ENCODE assay signal across 8 cellular contexts in the genomic region with DNA sequence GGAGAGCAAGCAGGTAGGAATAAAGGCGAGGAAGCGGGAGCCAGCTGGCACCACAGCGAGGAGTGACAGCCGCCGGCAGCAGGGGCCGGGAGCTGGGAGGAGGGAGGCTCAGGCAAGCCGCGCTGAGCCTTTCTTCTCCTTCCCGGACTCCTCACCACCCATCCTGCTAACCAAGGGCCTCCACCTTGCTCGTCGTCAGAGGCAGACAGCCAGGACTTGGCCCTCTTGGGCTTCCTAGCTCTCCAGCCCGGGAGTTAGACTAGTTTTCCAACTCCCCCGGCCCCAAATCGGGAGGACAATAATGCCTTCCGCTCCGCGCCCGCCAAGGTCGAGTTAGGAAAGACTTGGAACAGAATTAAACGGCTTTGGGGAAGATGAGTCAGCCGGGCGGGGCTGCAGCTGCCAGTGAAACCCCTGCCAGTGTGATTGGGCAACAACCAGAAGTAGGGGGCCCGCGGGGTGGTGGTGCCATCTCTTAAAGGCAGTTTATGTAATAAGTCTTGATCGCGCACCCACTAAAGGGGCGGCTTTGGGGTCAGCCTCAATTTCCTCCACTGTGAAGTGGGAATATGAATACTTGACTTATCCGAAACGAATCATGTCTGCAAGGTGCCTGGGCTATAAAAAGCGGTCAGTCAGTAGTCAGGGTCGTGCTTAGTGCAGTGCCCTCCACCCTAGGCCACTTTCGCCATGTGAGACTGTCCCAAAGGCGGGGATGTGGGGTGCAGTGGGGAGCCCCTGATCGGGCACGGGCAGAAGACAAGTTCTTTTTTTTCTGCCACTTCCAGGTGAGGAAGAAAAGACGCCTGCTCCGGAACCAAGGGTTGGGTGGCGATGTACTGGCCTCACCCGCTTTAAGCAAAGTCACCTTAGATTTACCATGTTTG. TPM values are rescaled to one million over a fixed set of nuclear protein-coding genes. Genes with fewer than 3 reads are reported as not detected.
DNase-seq lines count a peak whose midpoint lies in the region; ATAC-seq, FAIRE-seq and TF ChIP-seq lines count a peak whose summit lies in the region.

No MANE protein-coding gene starts in this region.

- CTCF ChIA-PET in HEK293 (lab: Yijun Ruan, JAX): interaction anchor here (0.6 to 3.9 kb wide), 7 partner anchors 16 to 250 kb away, joined by 3 to 17 read pairs (median 5); no protein-coding TSS in a partner anchor
- CTCF ChIA-PET in RWPE1 (lab: Yijun Ruan, JAX): interaction anchor here (0.7 to 0.8 kb wide), 2 partner anchors 120 to 637 kb away, joined by 3 to 4 read pairs; no protein-coding TSS in a partner anchor

- intact Hi-C loops in kidney (cut with DNase I): loop anchor here (10.0 kb wide), 1 partner anchor 116 kb away; no protein-coding TSS in a partner anchor

- H3K27ac ChIP-seq in HEK293 (ENCODE audit: extremely low read depth, low read depth, low read length): peak overlapping the region; percentile 3; the same call in 1 of the 2 replicates
- peak overlapping the region; percentile 92 for H3K27ac ChIP-seq in RWPE1
- H3K27ac ChIP-seq in kidney (ENCODE audit: low read depth in 2 of 2, low read length in 2 of 2): no peak overlapping the region

- H3K4me3 ChIP-seq in HEK293 (ENCODE audit: low read depth, low read length): peak overlapping the region; percentile 48
- peak overlapping the region; percentile 15 to 44 for H3K4me3 ChIP-seq in cardiac fibroblast (replicated peaks in 1 of 2; ENCODE audit: low read depth in 2 of 2, low read length in 2 of 2)
- H3K4me3 ChIP-seq in kidney (ENCODE audit: low read length in 2 of 2): peak overlapping the region; percentile 32 to 56

- H3K4me1 ChIP-seq in HEK293 (ENCODE audit: control insufficient read depth, insufficient read depth, low read length): peaks cover 3% of the 10 kb centered on the region; the same call in 1 of the 2 replicates
- H3K4me1 ChIP-seq in kidney (ENCODE audit: control insufficient read depth in 1 of 2, insufficient read depth in 1 of 2, low read depth in 1 of 2, low read length in 2 of 2): peaks cover 0 to 4% of the 10 kb centered on the region in 2 donors

- POLR2A ChIA-PET in HEK293 (lab: Yijun Ruan, JAX): interaction anchor here (1.0 to 3.5 kb wide), 4 partner anchors 13 to 159 kb away, joined by 3 to 36 read pairs (median 4); a partner anchor contains a TSS
- POLR2A ChIA-PET in RWPE1 (lab: Yijun Ruan, JAX; ENCODE audit: low non-redundant PET): interaction anchor here (0.6 kb wide), 1 partner anchor 19 kb away, joined by 3 read pairs; no protein-coding TSS in a partner anchor

- H3K9ac ChIP-seq in kidney (ENCODE audit: low read length in 2 of 2): no peak overlapping the region

- TF ChIP-seq CTCF in HEK293 (tag by site-specific recombination; IDR thresholded peaks at IDR 0.05) (no peak), RWPE1 (conservative IDR thresholded peaks at IDR 0.05; ENCODE audit: low read depth) (no peak), cardiac fibroblast (IDR thresholded peaks at IDR 0.05; ENCODE audit: low read depth, low read length) (no peak), kidney (IDR thresholded peaks at IDR 0.05; ENCODE audit: borderline replicate concordance, extremely low read depth, insufficient read depth) (no peak), D721Med (IDR thresholded peaks at IDR 0.05; ENCODE audit: insufficient read depth, missing control alignments) (no peak)

- H3K36me3 ChIP-seq in HEK293 (ENCODE audit: control insufficient read depth in 2 of 2, insufficient read depth in 1 of 2, low read length in 2 of 2) (no peaks in the 10 kb centered on the region; a peak in 1 of 3 replicates), kidney (ENCODE audit: control insufficient read depth in 1 of 2, insufficient read depth in 2 of 2, low read length in 2 of 2) (no peaks in the 10 kb centered on the region)

- H3K9me3 ChIP-seq in HEK293 (ENCODE audit: control insufficient read depth, insufficient read depth, low read depth, low read length) (no peaks in the 10 kb centered on the region), kidney (ENCODE audit: control insufficient read depth in 1 of 2, low read length in 2 of 2) (no peaks in the 10 kb centered on the region)

- FAIRE-seq in kidney (lab: Jason Lieb, UNC) (no peak), D721Med (lab: Jason Lieb, UNC) (no peak)

- ATAC-seq in GM21576 (IDR thresholded peaks at IDR 0.05; ENCODE audit: unreplicated experiment): no peak

- DNase-seq in AG08396 (ENCODE audit: low spot score) (peak; percentile 64), RWPE1 (ENCODE audit: low spot score) (peak; percentile 48), cardiac fibroblast (ENCODE audit: low read depth in 2 of 2) (peak; percentile 66), kidney (peak; percentile 82), D721Med (ENCODE audit: insufficient read length, low spot score) (no peak)
- DNase-seq in stimulated activated CD4-positive, alpha-beta T cell treated with anti-CD3 and anti-CD28 coated beads, Interleukin-2, amount 100 ng/mL, for 24 hours: peak; percentile 23 to 46

TF ChIP-seq in HEK293, 187 proteins besides CTCF, POLR2A, EP300 and RAD21 (continues in another document):
- TF ChIP-seq, protein P1, sequence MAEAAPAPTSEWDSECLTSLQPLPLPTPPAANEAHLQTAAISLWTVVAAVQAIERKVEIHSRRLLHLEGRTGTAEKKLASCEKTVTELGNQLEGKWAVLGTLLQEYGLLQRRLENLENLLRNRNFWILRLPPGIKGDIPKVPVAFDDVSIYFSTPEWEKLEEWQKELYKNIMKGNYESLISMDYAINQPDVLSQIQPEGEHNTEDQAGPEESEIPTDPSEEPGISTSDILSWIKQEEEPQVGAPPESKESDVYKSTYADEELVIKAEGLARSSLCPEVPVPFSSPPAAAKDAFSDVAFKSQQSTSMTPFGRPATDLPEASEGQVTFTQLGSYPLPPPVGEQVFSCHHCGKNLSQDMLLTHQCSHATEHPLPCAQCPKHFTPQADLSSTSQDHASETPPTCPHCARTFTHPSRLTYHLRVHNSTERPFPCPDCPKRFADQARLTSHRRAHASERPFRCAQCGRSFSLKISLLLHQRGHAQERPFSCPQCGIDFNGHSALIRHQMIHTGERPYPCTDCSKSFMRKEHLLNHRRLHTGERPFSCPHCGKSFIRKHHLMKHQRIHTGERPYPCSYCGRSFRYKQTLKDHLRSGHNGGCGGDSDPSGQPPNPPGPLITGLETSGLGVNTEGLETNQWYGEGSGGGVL (tag by site-specific recombination; IDR thresholded peaks at IDR 0.05): peak; percentile 12; the same call in 1 of the 2 replicates
- no peak for TF ChIP-seq ZNF768 (tag by site-specific recombination; IDR thresholded peaks at IDR 0.05)
- TF ChIP-seq ZNF561 (tag by site-specific recombination; IDR thresholded peaks at IDR 0.05; ENCODE audit: borderline replicate concordance): 0 out of 2 replicates have a peak, but pooled peaks have one; percentile 22
- TF ChIP-seq ZNF19 (tag by site-specific recombination; IDR thresholded peaks at IDR 0.05; ENCODE audit: low read depth): no peak
- TF ChIP-seq OSR2 (tag by site-specific recombination; IDR thresholded peaks at IDR 0.05): peak; percentile 34
- peak; percentile 29 for TF ChIP-seq ZEB2 (tag by site-specific recombination; IDR thresholded peaks at IDR 0.05)
- no peak for TF ChIP-seq ZNF239 (tag by site-specific recombination; IDR thresholded peaks at IDR 0.05)
- TF ChIP-seq, protein P2, sequence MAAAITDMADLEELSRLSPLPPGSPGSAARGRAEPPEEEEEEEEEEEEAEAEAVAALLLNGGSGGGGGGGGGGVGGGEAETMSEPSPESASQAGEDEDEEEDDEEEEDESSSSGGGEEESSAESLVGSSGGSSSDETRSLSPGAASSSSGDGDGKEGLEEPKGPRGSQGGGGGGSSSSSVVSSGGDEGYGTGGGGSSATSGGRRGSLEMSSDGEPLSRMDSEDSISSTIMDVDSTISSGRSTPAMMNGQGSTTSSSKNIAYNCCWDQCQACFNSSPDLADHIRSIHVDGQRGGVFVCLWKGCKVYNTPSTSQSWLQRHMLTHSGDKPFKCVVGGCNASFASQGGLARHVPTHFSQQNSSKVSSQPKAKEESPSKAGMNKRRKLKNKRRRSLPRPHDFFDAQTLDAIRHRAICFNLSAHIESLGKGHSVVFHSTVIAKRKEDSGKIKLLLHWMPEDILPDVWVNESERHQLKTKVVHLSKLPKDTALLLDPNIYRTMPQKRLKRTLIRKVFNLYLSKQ (tag by site-specific recombination; IDR thresholded peaks at IDR 0.05; ENCODE audit: borderline replicate concordance): no peak
- TF ChIP-seq ZBTB8A (tag by site-specific recombination; IDR thresholded peaks at IDR 0.05): 0 out of 2 replicates have a peak, but pooled peaks have one; percentile 11
- TF ChIP-seq, protein P3, sequence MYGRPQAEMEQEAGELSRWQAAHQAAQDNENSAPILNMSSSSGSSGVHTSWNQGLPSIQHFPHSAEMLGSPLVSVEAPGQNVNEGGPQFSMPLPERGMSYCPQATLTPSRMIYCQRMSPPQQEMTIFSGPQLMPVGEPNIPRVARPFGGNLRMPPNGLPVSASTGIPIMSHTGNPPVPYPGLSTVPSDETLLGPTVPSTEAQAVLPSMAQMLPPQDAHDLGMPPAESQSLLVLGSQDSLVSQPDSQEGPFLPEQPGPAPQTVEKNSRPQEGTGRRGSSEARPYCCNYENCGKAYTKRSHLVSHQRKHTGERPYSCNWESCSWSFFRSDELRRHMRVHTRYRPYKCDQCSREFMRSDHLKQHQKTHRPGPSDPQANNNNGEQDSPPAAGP (tag by site-specific recombination; IDR thresholded peaks at IDR 0.05): peak; percentile 69; the same call in 1 of the 2 replicates
- no peak for TF ChIP-seq ZNF558 (tag by site-specific recombination; IDR thresholded peaks at IDR 0.05)
- TF ChIP-seq, protein P4, sequence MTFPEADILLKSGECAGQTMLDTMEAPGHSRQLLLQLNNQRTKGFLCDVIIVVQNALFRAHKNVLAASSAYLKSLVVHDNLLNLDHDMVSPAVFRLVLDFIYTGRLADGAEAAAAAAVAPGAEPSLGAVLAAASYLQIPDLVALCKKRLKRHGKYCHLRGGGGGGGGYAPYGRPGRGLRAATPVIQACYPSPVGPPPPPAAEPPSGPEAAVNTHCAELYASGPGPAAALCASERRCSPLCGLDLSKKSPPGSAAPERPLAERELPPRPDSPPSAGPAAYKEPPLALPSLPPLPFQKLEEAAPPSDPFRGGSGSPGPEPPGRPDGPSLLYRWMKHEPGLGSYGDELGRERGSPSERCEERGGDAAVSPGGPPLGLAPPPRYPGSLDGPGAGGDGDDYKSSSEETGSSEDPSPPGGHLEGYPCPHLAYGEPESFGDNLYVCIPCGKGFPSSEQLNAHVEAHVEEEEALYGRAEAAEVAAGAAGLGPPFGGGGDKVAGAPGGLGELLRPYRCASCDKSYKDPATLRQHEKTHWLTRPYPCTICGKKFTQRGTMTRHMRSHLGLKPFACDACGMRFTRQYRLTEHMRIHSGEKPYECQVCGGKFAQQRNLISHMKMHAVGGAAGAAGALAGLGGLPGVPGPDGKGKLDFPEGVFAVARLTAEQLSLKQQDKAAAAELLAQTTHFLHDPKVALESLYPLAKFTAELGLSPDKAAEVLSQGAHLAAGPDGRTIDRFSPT (tag by site-specific recombination; IDR thresholded peaks at IDR 0.05): peak; percentile 68

RNA-seq across cellular contexts. Expression of a gene that starts 6.7 kb away (rescaled TPM):
- total RNA-seq in kidney: 95.2 TPM
- polyA plus RNA-seq in kidney (ENCODE audit: insufficient read depth, low read depth, low replicate concordance): 255 TPM

RNA-seq across cellular contexts. Expression of a gene that starts 18.2 kb away (rescaled TPM):
- 2.5 TPM for total RNA-seq in kidney
- polyA plus RNA-seq in kidney (ENCODE audit: insufficient read depth, low read depth, low replicate concordance): 6.4 TPM

RNA-seq across cellular contexts. Expression of a gene that starts 18.4 kb away (rescaled TPM):
- total RNA-seq in kidney: 59.0 TPM
- polyA plus RNA-seq in kidney (ENCODE audit: insufficient read depth, low read depth, low replicate concordance): 6.2 TPM

Comparison
In these comparisons a context has a peak if more than half of its experiments do, and no peak if none do; other contexts are left out.
1. H3K27ac ChIP-seq: peak in HEK293 (single experiment) and RWPE1 (single experiment); none in kidney (0 of 2).
2. Peak in every context shown above with its lines, with median percentiles within 50 percentile points of each other: H3K4me3 ChIP-seq.